3 cellular contexts compared by ENCODE assay signal in the genomic region with DNA sequence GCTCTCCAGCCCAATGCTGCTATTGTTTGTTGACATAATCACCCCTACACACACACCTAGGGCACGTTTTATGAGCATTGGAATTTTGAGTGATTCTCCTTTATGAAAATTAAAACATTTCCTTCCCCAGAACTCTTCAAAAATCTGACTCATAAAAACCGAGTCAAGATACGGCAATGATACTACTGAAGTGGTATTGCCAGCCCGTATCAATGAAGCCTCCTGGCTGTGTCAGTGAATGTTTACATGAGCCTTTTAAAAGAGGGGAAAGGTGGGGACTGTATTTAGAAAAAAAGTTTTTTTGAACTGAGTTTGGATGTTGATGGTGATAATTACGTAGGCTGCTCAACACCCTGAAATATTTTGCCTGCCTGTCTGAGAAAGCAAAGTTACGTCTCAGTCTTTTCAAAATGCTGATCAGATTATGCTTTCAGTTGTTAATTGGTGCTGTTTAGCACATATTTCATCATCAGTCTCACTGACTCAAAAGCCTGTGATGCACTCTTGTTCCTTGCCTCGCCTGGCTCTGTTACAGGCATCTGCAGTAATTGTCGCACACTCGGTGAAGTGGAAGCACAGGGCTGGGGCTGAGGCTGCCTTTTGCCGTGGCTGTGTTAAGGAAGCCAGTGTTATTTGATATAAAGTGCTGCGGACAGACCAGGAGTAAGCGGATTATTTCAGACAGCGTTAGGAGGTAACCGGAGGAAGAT.
TF ChIP-seq lines count a peak whose summit lies in the region.

No MANE protein-coding gene starts in this region.

TF ChIP-seq in SK-N-SH treated with all-trans-retinoic acid at 6 μM for 48 hours, 23 proteins besides CTCF, POLR2A, EP300 and RAD21 (continued from another document):
- TF ChIP-seq, protein P1, sequence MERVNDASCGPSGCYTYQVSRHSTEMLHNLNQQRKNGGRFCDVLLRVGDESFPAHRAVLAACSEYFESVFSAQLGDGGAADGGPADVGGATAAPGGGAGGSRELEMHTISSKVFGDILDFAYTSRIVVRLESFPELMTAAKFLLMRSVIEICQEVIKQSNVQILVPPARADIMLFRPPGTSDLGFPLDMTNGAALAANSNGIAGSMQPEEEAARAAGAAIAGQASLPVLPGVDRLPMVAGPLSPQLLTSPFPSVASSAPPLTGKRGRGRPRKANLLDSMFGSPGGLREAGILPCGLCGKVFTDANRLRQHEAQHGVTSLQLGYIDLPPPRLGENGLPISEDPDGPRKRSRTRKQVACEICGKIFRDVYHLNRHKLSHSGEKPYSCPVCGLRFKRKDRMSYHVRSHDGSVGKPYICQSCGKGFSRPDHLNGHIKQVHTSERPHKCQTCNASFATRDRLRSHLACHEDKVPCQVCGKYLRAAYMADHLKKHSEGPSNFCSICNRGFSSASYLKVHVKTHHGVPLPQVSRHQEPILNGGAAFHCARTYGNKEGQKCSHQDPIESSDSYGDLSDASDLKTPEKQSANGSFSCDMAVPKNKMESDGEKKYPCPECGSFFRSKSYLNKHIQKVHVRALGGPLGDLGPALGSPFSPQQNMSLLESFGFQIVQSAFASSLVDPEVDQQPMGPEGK (CRISPR knock-in tag; IDR thresholded peaks at IDR 0.05; ENCODE audit: borderline replicate concordance): no peak
- no peak for TF ChIP-seq OSR1 (CRISPR knock-in tag; IDR thresholded peaks at IDR 0.05)
- TF ChIP-seq ZNF565 (CRISPR knock-in tag; conservative IDR thresholded peaks at IDR 0.05; ENCODE audit: low read depth): no peak
- TF ChIP-seq ZNF70 (CRISPR knock-in tag; IDR thresholded peaks at IDR 0.05): no peak
- TF ChIP-seq ISL1 (CRISPR knock-in tag; IDR thresholded peaks at IDR 0.05): no peak
- no peak for TF ChIP-seq ESRRG (CRISPR knock-in tag; IDR thresholded peaks at IDR 0.05)
- TF ChIP-seq ZC3H10 (CRISPR knock-in tag; IDR thresholded peaks at IDR 0.05): no peak
- TF ChIP-seq TCF4 (CRISPR knock-in tag; IDR thresholded peaks at IDR 0.05; ENCODE audit: borderline replicate concordance): no peak
- TF ChIP-seq CSDC2 (CRISPR knock-in tag; IDR thresholded peaks at IDR 0.05): no peak
- no peak for TF ChIP-seq ZFP30 (CRISPR knock-in tag; IDR thresholded peaks at IDR 0.05)
- TF ChIP-seq POU6F1 (CRISPR knock-in tag; IDR thresholded peaks at IDR 0.05; ENCODE audit: borderline replicate concordance, low read depth): no peak
- TF ChIP-seq PPARA (CRISPR knock-in tag; IDR thresholded peaks at IDR 0.05; ENCODE audit: borderline replicate concordance): no peak
- TF ChIP-seq SNAI2 (CRISPR knock-in tag; IDR thresholded peaks at IDR 0.05): no peak
- no peak for TF ChIP-seq ARNTL (CRISPR knock-in tag; IDR thresholded peaks at IDR 0.05; ENCODE audit: borderline replicate concordance, low read depth)
- TF ChIP-seq ZNF8 (CRISPR knock-in tag; IDR thresholded peaks at IDR 0.05): no peak
- TF ChIP-seq GLIS3 (CRISPR knock-in tag; IDR thresholded peaks at IDR 0.05): no peak

TF ChIP-seq in SK-N-SH, 30 proteins besides CTCF, POLR2A, EP300 and RAD21 (continued from another document):
- TF ChIP-seq TEAD4 (IDR thresholded peaks at IDR 0.05; ENCODE audit: borderline replicate concordance, insufficient read depth): no peak
- TF ChIP-seq RFX5 (IDR thresholded peaks at IDR 0.05; ENCODE audit: low read length): no peak
- TF ChIP-seq MEF2A (IDR thresholded peaks at IDR 0.05; ENCODE audit: borderline replicate concordance, low read depth): no peak
- TF ChIP-seq RCOR1 (IDR thresholded peaks at IDR 0.05; ENCODE audit: low read length): no peak
- TF ChIP-seq YY1 (IDR thresholded peaks at IDR 0.05; ENCODE audit: low read depth): no peak
- TF ChIP-seq, protein P2, sequence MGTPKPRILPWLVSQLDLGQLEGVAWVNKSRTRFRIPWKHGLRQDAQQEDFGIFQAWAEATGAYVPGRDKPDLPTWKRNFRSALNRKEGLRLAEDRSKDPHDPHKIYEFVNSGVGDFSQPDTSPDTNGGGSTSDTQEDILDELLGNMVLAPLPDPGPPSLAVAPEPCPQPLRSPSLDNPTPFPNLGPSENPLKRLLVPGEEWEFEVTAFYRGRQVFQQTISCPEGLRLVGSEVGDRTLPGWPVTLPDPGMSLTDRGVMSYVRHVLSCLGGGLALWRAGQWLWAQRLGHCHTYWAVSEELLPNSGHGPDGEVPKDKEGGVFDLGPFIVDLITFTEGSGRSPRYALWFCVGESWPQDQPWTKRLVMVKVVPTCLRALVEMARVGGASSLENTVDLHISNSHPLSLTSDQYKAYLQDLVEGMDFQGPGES (IDR thresholded peaks at IDR 0.05; ENCODE audit: low read depth, low read length): no peak
- TF ChIP-seq, protein P3, sequence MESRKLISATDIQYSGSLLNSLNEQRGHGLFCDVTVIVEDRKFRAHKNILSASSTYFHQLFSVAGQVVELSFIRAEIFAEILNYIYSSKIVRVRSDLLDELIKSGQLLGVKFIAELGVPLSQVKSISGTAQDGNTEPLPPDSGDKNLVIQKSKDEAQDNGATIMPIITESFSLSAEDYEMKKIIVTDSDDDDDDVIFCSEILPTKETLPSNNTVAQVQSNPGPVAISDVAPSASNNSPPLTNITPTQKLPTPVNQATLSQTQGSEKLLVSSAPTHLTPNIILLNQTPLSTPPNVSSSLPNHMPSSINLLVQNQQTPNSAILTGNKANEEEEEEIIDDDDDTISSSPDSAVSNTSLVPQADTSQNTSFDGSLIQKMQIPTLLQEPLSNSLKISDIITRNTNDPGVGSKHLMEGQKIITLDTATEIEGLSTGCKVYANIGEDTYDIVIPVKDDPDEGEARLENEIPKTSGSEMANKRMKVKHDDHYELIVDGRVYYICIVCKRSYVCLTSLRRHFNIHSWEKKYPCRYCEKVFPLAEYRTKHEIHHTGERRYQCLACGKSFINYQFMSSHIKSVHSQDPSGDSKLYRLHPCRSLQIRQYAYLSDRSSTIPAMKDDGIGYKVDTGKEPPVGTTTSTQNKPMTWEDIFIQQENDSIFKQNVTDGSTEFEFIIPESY (IDR thresholded peaks at IDR 0.05; ENCODE audit: borderline replicate concordance, low read depth): no peak
- TF ChIP-seq NRF1 (IDR thresholded peaks at IDR 0.05; ENCODE audit: low read depth, low read length): no peak
- TF ChIP-seq PBX3 (IDR thresholded peaks at IDR 0.05): no peak
- TF ChIP-seq, protein P4, sequence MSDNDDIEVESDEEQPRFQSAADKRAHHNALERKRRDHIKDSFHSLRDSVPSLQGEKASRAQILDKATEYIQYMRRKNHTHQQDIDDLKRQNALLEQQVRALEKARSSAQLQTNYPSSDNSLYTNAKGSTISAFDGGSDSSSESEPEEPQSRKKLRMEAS (IDR thresholded peaks at IDR 0.05; ENCODE audit: low read depth): no peak
- no peak for TF ChIP-seq USF2 (IDR thresholded peaks at IDR 0.05; ENCODE audit: borderline replicate concordance, low read depth, low read length)

TF ChIP-seq in H1, 55 proteins besides CTCF, POLR2A, EP300 and RAD21 (continued from another document):
- no peak for TF ChIP-seq TAF7 (optimal IDR thresholded peaks at IDR 0.05; ENCODE audit: borderline replicate concordance, low read depth, low read length)
- TF ChIP-seq ASH2L (IDR thresholded peaks at IDR 0.05; ENCODE audit: low read length): no peak
- no peak for TF ChIP-seq TCF12 (IDR thresholded peaks at IDR 0.05; ENCODE audit: low read depth, low read length)
- TF ChIP-seq TAF1 (IDR thresholded peaks at IDR 0.05; ENCODE audit: low read depth, low read length): no peak
- no peak for TF ChIP-seq BCL11A (IDR thresholded peaks at IDR 0.05; ENCODE audit: low read depth in 2 of 2, low read length in 2 of 2)
- no peak for TF ChIP-seq POU5F1 (IDR thresholded peaks at IDR 0.05; ENCODE audit: low read depth, low read length)
